Comparison of ENCODE assay signal across 19 cellular contexts in the genomic region with DNA sequence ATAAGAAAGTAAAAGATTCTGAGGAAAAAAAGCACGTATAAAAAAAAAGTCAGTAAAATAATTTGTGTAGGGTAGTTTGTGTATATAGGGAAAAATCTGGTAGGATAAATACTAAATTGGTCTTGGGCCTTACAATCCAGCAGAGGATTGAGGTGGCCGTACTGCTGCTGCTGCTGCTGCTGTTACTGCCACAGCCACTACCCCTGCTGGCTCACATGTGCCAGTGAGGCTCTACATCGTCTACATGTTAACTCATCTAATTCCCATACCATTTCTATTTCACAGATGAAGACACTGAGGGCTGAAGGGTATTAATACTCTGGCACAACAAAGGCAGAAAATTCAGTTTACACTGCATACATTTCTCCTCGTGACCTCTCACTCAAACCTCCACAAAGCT.
"Had no signal": no experiment of that assay in that cellular context is flagged by ENCODE, and none has a peak within 500 bp of the region (broad histone marks: within the 10 kb centered on the region; RNA-seq: fewer than 3 reads in every experiment).

No MANE protein-coding gene starts in this region.

- H3K36me3 ChIP-seq: heart left ventricle, lower lobe of right lung had no signal

- H3K27me3 ChIP-seq: heart left ventricle had no signal

- H3K4me3 ChIP-seq: heart left ventricle, lower lobe of right lung had no signal

- H3K27ac Mint-ChIP-seq: activated CD4-positive, alpha-beta T cell treated with anti-CD3 and anti-CD28 coated beads, Interleukin-2, amount 10 ng/mL, durations not matched to agents 7 days and 5 days; activated CD8-positive, alpha-beta T cell treated with anti-CD3 and anti-CD28 coated beads, Interleukin-2, amount 10 ng/mL, durations not matched to agents 7 days and 5 days; activated naive CD8-positive, alpha-beta T cell treated with anti-CD3 and anti-CD28 coated beads, Interleukin-2, amount 50 U/mL, for 24 hours; activated T-helper 1 cell treated with anti-CD3 and anti-CD28 coated beads, Interleukin-12 subunit alpha, Interleukin-12 subunit beta, Interleukin-2, Interleukin-4 antibody, amounts not matched to agents 30 ng/mL and 10 ng/mL and 1 ng/mL, durations not matched to agents 14 hours and 24 hours and 36 hours; immature natural killer cell; T-helper 1 cell treated with Interleukin-12 subunit alpha and Interleukin-12 subunit beta and Interleukin-4 antibody, amounts not matched to agents 30 μg/mL and 1 μg/mL, for 36 hours had no signal

- H3K27me3 Mint-ChIP-seq: activated CD4-positive, alpha-beta T cell treated with anti-CD3 and anti-CD28 coated beads, Interleukin-2, amount 10 ng/mL, durations not matched to agents 7 days and 5 days; activated naive CD8-positive, alpha-beta T cell treated with anti-CD3 and anti-CD28 coated beads, Interleukin-2, amount 50 U/mL, for 24 hours had no signal

- H3K9me3 ChIP-seq: lower lobe of right lung had no signal

- H3K4me3 Mint-ChIP-seq: activated CD4-positive, alpha-beta T cell treated with anti-CD3 and anti-CD28 coated beads, Interleukin-2, amount 10 ng/mL, durations not matched to agents 7 days and 5 days; activated CD8-positive, alpha-beta T cell treated with anti-CD3 and anti-CD28 coated beads, Interleukin-2, amount 10 ng/mL, durations not matched to agents 7 days and 5 days; activated naive CD8-positive, alpha-beta T cell treated with anti-CD3 and anti-CD28 coated beads, Interleukin-2, amount 50 U/mL, for 24 hours; activated T-helper 1 cell treated with anti-CD3 and anti-CD28 coated beads, Interleukin-12 subunit alpha, Interleukin-12 subunit beta, Interleukin-2, Interleukin-4 antibody, amounts not matched to agents 30 ng/mL and 10 ng/mL and 1 ng/mL, durations not matched to agents 14 hours and 24 hours and 36 hours; immature natural killer cell; naive B cell; neural crest cell; T-helper 1 cell treated with Interleukin-12 subunit alpha and Interleukin-12 subunit beta and Interleukin-4 antibody, amounts not matched to agents 30 μg/mL and 1 μg/mL, for 36 hours had no signal

- ATAC-seq: activated CD8-positive, alpha-beta T cell treated with anti-CD3 and anti-CD28 coated beads, Interleukin-2, amount 10 ng/mL, durations not matched to agents 7 days and 5 days; activated naive CD8-positive, alpha-beta T cell treated with anti-CD3 and anti-CD28 coated beads, Interleukin-2, amount 50 U/mL, for 24 hours; heart left ventricle; left lobe of liver; lower lobe of right lung had no signal

- H3K27ac ChIP-seq: heart left ventricle, lower lobe of right lung had no signal

- H3K4me1 Mint-ChIP-seq: activated CD4-positive, alpha-beta T cell treated with anti-CD3 and anti-CD28 coated beads, Interleukin-2, amount 10 ng/mL, durations not matched to agents 7 days and 5 days; activated naive CD8-positive, alpha-beta T cell treated with anti-CD3 and anti-CD28 coated beads, Interleukin-2, amount 50 U/mL, for 24 hours; immature natural killer cell had no signal

- DNase-seq: activated CD4-positive, alpha-beta T cell treated with anti-CD3 and anti-CD28 coated beads, Interleukin-2, amount 10 ng/mL, durations not matched to agents 7 days and 5 days; activated CD4-positive, CD25-positive, alpha-beta regulatory T cell treated with anti-CD3 and anti-CD28 coated beads, Interleukin-2, amount 50 U/mL, for 72 hours; activated CD8-positive, alpha-beta T cell treated with anti-CD3 and anti-CD28 coated beads, Interleukin-2, amount 10 ng/mL, durations not matched to agents 7 days and 5 days; activated gamma-delta T cell; activated naive CD4-positive, alpha-beta T cell treated with anti-CD3 and anti-CD28 coated beads, Interleukin-2, amount 50 U/mL, for 16 hours; activated naive CD8-positive, alpha-beta T cell treated with anti-CD3 and anti-CD28 coated beads, Interleukin-2, amount 50 U/mL, for 24 hours; cerebellar nuclear complex; cortex of kidney; heart left ventricle; immature natural killer cell; lower lobe of right lung; naive B cell; stimulated activated CD4-positive, alpha-beta T cell treated with anti-CD3 and anti-CD28 coated beads, Interleukin-4, amount 100 ng/mL, for 1 hour; stimulated activated naive CD4-positive, alpha-beta T cell; T1000 had no signal

- H3K9me3 Mint-ChIP-seq: activated CD4-positive, alpha-beta T cell treated with anti-CD3 and anti-CD28 coated beads, Interleukin-2, amount 10 ng/mL, durations not matched to agents 7 days and 5 days had no signal
